8 cellular contexts compared by ENCODE assay signal in the genomic region with DNA sequence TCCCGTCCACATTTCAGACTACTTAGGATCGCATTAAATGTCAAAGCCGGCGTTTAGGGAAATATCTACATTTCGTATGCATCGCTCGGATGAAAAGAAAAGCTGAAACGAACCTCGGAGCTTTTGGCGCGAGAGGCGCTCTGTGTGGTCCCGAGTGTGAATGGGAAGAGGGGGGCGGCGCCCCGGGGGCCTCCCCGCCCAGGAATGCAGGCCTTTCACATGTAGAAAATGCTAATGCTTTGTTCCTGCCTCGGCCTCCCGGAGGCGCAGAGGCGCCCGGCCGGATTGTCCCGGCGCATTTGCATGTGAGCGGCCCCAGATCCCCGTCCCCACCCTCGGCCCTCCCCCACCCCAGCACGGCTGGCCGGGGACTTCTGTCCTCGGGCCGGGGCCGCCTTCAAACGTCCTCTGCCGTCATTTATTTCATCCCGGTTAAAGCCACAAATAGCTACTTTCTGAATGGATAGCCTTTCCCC. TPM values are rescaled to one million over a fixed set of nuclear protein-coding genes. Genes with fewer than 3 reads are reported as not detected.
A peak's percentile ranks its signal among the peaks of the same experiment; 100 is the strongest.
DNase-seq lines count a peak whose midpoint lies in the region; ATAC-seq and TF ChIP-seq lines count a peak whose summit lies in the region.

No MANE protein-coding gene starts in this region.

- H3K4me3 Mint-ChIP-seq in WTC11 (peak overlapping the region; percentile 85), neural crest cell (peak overlapping the region; percentile 90)

- H3K9me3 Mint-ChIP-seq in WTC11 (no peaks in the 10 kb centered on the region), neural crest cell (no peaks in the 10 kb centered on the region)

- POLR2A ChIA-PET in WTC11 (lab: Charles Lee): interaction anchor here (0.6 to 3.4 kb wide), 12 partner anchors 14 to 119 kb away, joined by 3 to 34 read pairs (median 6); a partner anchor contains a TSS

- TF ChIP-seq CTCF in WTC11 (IDR thresholded peaks at IDR 0.05): no peak
- TF ChIP-seq CTCF in neural crest cell (conservative IDR thresholded peaks at IDR 0.05): peak; percentile 12

- ATAC-seq in GM21447 (IDR thresholded peaks at IDR 0.05; ENCODE audit: unreplicated experiment): peak; percentile 47
- peak; percentile 77 for ATAC-seq in WTC11

- peak overlapping the region; percentile 99 for H3K27ac ChIP-seq in HUES48 (ENCODE audit: low read depth, low read length)

- DNase-seq in GM03348 (ENCODE audit: low spot score): peak; percentile 69
- DNase-seq in WTC11 (ENCODE audit: low spot score): peak; percentile 98
- DNase-seq in foreskin melanocyte: peak; percentile 67
- DNase-seq in neural crest cell (ENCODE audit: low read depth, low spot score): peak; percentile 83
- DNase-seq in NCI-H446 (lab: John Stamatoyannopoulos, UW): no peak
- no peak for DNase-seq in occipital lobe (lab: John Stamatoyannopoulos, UW)

- H3K27me3 ChIP-seq in HUES48 (ENCODE audit: control insufficient read depth, insufficient read depth, low read length): no peaks in the 10 kb centered on the region

- 0 out of 2 replicates have a peak, but pooled peaks cover 3% of the 10 kb centered on the region for H3K36me3 Mint-ChIP-seq in WTC11
- peaks cover 9% of the 10 kb centered on the region for H3K36me3 Mint-ChIP-seq in neural crest cell (ENCODE audit: low read depth)

- H3K27me3 Mint-ChIP-seq in WTC11 (ENCODE audit: low read depth) (no peaks in the 10 kb centered on the region; the same call in 1 of the 2 replicates), neural crest cell (ENCODE audit: low read depth) (peaks cover 4% of the 10 kb centered on the region)

- CTCF ChIA-PET in WTC11 (lab: Charles Lee): interaction anchor here (0.7 to 3.6 kb wide), 15 partner anchors 33 to 189 kb away, joined by 3 to 28 read pairs (median 4); no protein-coding TSS in a partner anchor

- no peaks in the 10 kb centered on the region for H3K9me3 ChIP-seq in HUES48 (ENCODE audit: control insufficient read depth, insufficient read depth, low read length)

- peaks cover 62% of the 10 kb centered on the region for H3K4me1 Mint-ChIP-seq in WTC11
- H3K4me1 Mint-ChIP-seq in neural crest cell: peaks cover 34% of the 10 kb centered on the region

- H3K36me3 ChIP-seq in HUES48 (ENCODE audit: control insufficient read depth, insufficient read depth, low read length): peaks cover 5% of the 10 kb centered on the region; the same call in 1 of the 2 replicates

- H3K27ac Mint-ChIP-seq in WTC11: peak overlapping the region; percentile 99
- H3K27ac Mint-ChIP-seq in neural crest cell (ENCODE audit: unreplicated experiment): peak overlapping the region; percentile 94

- peak overlapping the region; percentile 95 for H3K9ac ChIP-seq in HUES48 (ENCODE audit: low read depth, low read length)

- peak overlapping the region; percentile 80 for H3K4me3 ChIP-seq in HUES48 (ENCODE audit: low read depth, low read length)

- peaks cover 41% of the 10 kb centered on the region for H3K4me1 ChIP-seq in HUES48 (ENCODE audit: control insufficient read depth, insufficient read depth, low read length)

TF ChIP-seq in WTC11, 78 proteins besides CTCF, POLR2A, EP300 and RAD21 (continues in another document):
- TF ChIP-seq ATF1 (CRISPR knock-in tag; IDR thresholded peaks at IDR 0.05): no peak
- TF ChIP-seq ELF4 (CRISPR knock-in tag; IDR thresholded peaks at IDR 0.05; ENCODE audit: low read depth): no peak
- TF ChIP-seq, protein P1, sequence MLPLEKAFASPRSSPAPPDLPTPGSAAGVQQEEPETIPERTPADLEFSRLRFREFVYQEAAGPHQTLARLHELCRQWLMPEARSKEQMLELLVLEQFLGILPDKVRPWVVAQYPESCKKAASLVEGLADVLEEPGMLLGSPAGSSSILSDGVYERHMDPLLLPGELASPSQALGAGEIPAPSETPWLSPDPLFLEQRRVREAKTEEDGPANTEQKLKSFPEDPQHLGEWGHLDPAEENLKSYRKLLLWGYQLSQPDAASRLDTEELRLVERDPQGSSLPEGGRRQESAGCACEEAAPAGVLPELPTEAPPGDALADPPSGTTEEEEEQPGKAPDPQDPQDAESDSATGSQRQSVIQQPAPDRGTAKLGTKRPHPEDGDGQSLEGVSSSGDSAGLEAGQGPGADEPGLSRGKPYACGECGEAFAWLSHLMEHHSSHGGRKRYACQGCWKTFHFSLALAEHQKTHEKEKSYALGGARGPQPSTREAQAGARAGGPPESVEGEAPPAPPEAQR (CRISPR knock-in tag; IDR thresholded peaks at IDR 0.05): no peak
- TF ChIP-seq EMX1 (CRISPR knock-in tag; IDR thresholded peaks at IDR 0.05): no peak
- TF ChIP-seq ZNF671 (CRISPR knock-in tag; IDR thresholded peaks at IDR 0.05): no peak
- TF ChIP-seq, protein P2, sequence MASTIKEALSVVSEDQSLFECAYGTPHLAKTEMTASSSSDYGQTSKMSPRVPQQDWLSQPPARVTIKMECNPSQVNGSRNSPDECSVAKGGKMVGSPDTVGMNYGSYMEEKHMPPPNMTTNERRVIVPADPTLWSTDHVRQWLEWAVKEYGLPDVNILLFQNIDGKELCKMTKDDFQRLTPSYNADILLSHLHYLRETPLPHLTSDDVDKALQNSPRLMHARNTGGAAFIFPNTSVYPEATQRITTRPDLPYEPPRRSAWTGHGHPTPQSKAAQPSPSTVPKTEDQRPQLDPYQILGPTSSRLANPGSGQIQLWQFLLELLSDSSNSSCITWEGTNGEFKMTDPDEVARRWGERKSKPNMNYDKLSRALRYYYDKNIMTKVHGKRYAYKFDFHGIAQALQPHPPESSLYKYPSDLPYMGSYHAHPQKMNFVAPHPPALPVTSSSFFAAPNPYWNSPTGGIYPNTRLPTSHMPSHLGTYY (CRISPR knock-in tag; IDR thresholded peaks at IDR 0.05): 0 out of 2 replicates have a peak, but pooled peaks have one; percentile 48
- TF ChIP-seq GRHL2 (CRISPR knock-in tag; IDR thresholded peaks at IDR 0.05; ENCODE audit: insufficient replicate concordance, severe bottlenecking): no peak
- TF ChIP-seq NR3C1 (CRISPR knock-in tag; conservative IDR thresholded peaks at IDR 0.05; ENCODE audit: low read depth): 0 out of 2 replicates have a peak, but pooled peaks have one; percentile 34
- TF ChIP-seq, protein P3, sequence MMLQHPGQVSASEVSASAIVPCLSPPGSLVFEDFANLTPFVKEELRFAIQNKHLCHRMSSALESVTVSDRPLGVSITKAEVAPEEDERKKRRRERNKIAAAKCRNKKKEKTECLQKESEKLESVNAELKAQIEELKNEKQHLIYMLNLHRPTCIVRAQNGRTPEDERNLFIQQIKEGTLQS (CRISPR knock-in tag; conservative IDR thresholded peaks at IDR 0.05): no peak
- TF ChIP-seq ESRRA (CRISPR knock-in tag; IDR thresholded peaks at IDR 0.05; ENCODE audit: borderline replicate concordance): no peak
- TF ChIP-seq, protein P4, sequence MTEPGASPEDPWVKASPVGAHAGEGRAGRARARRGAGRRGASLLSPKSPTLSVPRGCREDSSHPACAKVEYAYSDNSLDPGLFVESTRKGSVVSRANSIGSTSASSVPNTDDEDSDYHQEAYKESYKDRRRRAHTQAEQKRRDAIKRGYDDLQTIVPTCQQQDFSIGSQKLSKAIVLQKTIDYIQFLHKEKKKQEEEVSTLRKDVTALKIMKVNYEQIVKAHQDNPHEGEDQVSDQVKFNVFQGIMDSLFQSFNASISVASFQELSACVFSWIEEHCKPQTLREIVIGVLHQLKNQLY (CRISPR knock-in tag; IDR thresholded peaks at IDR 0.05): no peak
- 0 out of 2 replicates have a peak, but pooled peaks have one; percentile 12 for TF ChIP-seq GABPB1 (CRISPR knock-in tag; IDR thresholded peaks at IDR 0.05)
- no peak for TF ChIP-seq JAZF1 (CRISPR knock-in tag; IDR thresholded peaks at IDR 0.05)
- TF ChIP-seq, protein P5, sequence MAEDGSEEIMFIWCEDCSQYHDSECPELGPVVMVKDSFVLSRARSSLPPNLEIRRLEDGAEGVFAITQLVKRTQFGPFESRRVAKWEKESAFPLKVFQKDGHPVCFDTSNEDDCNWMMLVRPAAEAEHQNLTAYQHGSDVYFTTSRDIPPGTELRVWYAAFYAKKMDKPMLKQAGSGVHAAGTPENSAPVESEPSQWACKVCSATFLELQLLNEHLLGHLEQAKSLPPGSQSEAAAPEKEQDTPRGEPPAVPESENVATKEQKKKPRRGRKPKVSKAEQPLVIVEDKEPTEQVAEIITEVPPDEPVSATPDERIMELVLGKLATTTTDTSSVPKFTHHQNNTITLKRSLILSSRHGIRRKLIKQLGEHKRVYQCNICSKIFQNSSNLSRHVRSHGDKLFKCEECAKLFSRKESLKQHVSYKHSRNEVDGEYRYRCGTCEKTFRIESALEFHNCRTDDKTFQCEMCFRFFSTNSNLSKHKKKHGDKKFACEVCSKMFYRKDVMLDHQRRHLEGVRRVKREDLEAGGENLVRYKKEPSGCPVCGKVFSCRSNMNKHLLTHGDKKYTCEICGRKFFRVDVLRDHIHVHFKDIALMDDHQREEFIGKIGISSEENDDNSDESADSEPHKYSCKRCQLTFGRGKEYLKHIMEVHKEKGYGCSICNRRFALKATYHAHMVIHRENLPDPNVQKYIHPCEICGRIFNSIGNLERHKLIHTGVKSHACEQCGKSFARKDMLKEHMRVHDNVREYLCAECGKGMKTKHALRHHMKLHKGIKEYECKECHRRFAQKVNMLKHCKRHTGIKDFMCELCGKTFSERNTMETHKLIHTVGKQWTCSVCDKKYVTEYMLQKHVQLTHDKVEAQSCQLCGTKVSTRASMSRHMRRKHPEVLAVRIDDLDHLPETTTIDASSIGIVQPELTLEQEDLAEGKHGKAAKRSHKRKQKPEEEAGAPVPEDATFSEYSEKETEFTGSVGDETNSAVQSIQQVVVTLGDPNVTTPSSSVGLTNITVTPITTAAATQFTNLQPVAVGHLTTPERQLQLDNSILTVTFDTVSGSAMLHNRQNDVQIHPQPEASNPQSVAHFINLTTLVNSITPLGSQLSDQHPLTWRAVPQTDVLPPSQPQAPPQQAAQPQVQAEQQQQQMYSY (CRISPR knock-in tag; IDR thresholded peaks at IDR 0.05): peak; percentile 35; the same call in 1 of the 2 replicates
- no peak for TF ChIP-seq ZNF396 (CRISPR knock-in tag; IDR thresholded peaks at IDR 0.05; ENCODE audit: borderline replicate concordance)
- TF ChIP-seq, protein P6, sequence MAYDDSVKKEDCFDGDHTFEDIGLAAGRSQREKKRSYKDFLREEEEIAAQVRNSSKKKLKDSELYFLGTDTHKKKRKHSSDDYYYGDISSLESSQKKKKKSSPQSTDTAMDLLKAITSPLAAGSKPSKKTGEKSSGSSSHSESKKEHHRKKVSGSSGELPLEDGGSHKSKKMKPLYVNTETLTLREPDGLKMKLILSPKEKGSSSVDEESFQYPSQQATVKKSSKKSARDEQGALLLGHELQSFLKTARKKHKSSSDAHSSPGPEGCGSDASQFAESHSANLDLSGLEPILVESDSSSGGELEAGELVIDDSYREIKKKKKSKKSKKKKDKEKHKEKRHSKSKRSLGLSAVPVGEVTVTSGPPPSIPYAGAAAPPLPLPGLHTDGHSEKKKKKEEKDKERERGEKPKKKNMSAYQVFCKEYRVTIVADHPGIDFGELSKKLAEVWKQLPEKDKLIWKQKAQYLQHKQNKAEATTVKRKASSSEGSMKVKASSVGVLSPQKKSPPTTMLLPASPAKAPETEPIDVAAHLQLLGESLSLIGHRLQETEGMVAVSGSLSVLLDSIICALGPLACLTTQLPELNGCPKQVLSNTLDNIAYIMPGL (CRISPR knock-in tag; IDR thresholded peaks at IDR 0.05): no peak; the same call in 1 of the 2 replicates

RNA-seq across cellular contexts. Expression of a gene that starts 37.0 kb away (rescaled TPM):
- total RNA-seq in WTC11 (2021) (237 to 274 TPM (median 238 TPM) in 3 replicates), neural crest cell (92.4 and 95.2 TPM in 2 replicates), occipital lobe (2.5 TPM)

Comparison
In these comparisons a context has a peak if more than half of its experiments do, and no peak if none do; other contexts are left out.
1. DNase-seq: peak in GM03348 (single experiment), WTC11 (single experiment), foreskin melanocyte (single experiment) and neural crest cell (single experiment); none in NCI-H446 (0 of 2) and occipital lobe (single experiment).
2. RNA of a gene that starts 37.0 kb away (total RNA-seq): 237 to 274 TPM in WTC11 and 92.4 to 95.2 TPM in neural crest cell; 2.5 TPM in occipital lobe (single experiment); every median in the first group is over 10 times any median in the second.